ENCODE assay signal across 13 cellular contexts in genomic region chr2:201821080-201821479, GRCh38. TPM values are rescaled to one million over a fixed set of nuclear protein-coding genes. Genes with fewer than 3 reads are reported as not detected.
"Had no signal": no experiment of that assay in that cellular context is flagged by ENCODE, and none has a peak within 500 bp of the region (broad histone marks: within the 10 kb centered on the region; RNA-seq: fewer than 3 reads in every experiment).

No MANE protein-coding gene starts in this region.

- H3K9me3 Mint-ChIP-seq: activated CD8-positive, alpha-beta T cell treated with anti-CD3 and anti-CD28 coated beads for 36 hours; activated naive CD8-positive, alpha-beta T cell treated with anti-CD3 and anti-CD28 coated beads, Interleukin-2, amount 10 ng/mL, durations not matched to agents 7 days and 5 days had no signal

- DNase-seq: activated CD4-positive, alpha-beta T cell treated with anti-CD3 and anti-CD28 coated beads for 4 hours; activated CD8-positive, alpha-beta memory T cell treated with anti-CD3 and anti-CD28 coated beads, Interleukin-2, amount 50 U/mL, for 4 hours; activated CD8-positive, alpha-beta T cell treated with anti-CD3 and anti-CD28 coated beads for 36 hours; activated naive CD8-positive, alpha-beta T cell treated with anti-CD3 and anti-CD28 coated beads, Interleukin-2, amount 10 ng/mL, durations not matched to agents 7 days and 5 days; heart right ventricle; kidney; nephron progenitor cell; sigmoid colon; stimulated activated CD4-positive, alpha-beta T cell treated with anti-CD3 and anti-CD28 coated beads, Interleukin-2, amount 100 ng/mL, for 24 hours; stimulated activated naive CD4-positive, alpha-beta T cell; substantia nigra; trophoblast cell had no signal

- H3K27ac Mint-ChIP-seq: activated CD8-positive, alpha-beta T cell treated with anti-CD3 and anti-CD28 coated beads for 36 hours; activated naive CD8-positive, alpha-beta T cell treated with anti-CD3 and anti-CD28 coated beads, Interleukin-2, amount 10 ng/mL, durations not matched to agents 7 days and 5 days; nephron progenitor cell had no signal

- H3K4me3 Mint-ChIP-seq: activated CD8-positive, alpha-beta T cell treated with anti-CD3 and anti-CD28 coated beads for 36 hours; activated naive CD8-positive, alpha-beta T cell treated with anti-CD3 and anti-CD28 coated beads, Interleukin-2, amount 10 ng/mL, durations not matched to agents 7 days and 5 days; nephron progenitor cell had no signal

- ATAC-seq: activated CD8-positive, alpha-beta T cell treated with anti-CD3 and anti-CD28 coated beads for 36 hours; heart right ventricle had no signal

- H3K27me3 ChIP-seq: sigmoid colon had no signal

- H3K27ac ChIP-seq: heart right ventricle, sigmoid colon had no signal

- H3K4me1 Mint-ChIP-seq: activated naive CD8-positive, alpha-beta T cell treated with anti-CD3 and anti-CD28 coated beads, Interleukin-2, amount 10 ng/mL, durations not matched to agents 7 days and 5 days had no signal

- H3K36me3 ChIP-seq: heart right ventricle, sigmoid colon had no signal

- H3K4me1 ChIP-seq: heart right ventricle, sigmoid colon had no signal

- H3K4me3 ChIP-seq: heart right ventricle, sigmoid colon had no signal

- H3K9me3 ChIP-seq: heart right ventricle, sigmoid colon had no signal

RNA-seq across cellular contexts. Expression of gene CDK15, which starts 14.7 kb away (rescaled TPM):
- total RNA-seq: activated CD8-positive, alpha-beta T cell treated with anti-CD3 and anti-CD28 coated beads for 36 hours; activated naive CD8-positive, alpha-beta T cell treated with anti-CD3 and anti-CD28 coated beads, Interleukin-2, amount 10 ng/mL, durations not matched to agents 7 days and 5 days; pulmonary artery endothelial cell had no signal
